In genomic region chr16:1223355-1224214, GRCh38 we compare ENCODE assay signal across 1 cellular context.
TF ChIP-seq lines count a peak whose summit lies in the region.

No MANE protein-coding gene starts in this region.

TF ChIP-seq in HepG2, 621 proteins besides CTCF, POLR2A, EP300 and RAD21:
- no peak for TF ChIP-seq RBM22 (optimal IDR thresholded peaks at IDR 0.05; ENCODE audit: low read length)
- no peak for TF ChIP-seq RELA (CRISPR knock-in tag; IDR thresholded peaks at IDR 0.05)
- TF ChIP-seq, protein P1, sequence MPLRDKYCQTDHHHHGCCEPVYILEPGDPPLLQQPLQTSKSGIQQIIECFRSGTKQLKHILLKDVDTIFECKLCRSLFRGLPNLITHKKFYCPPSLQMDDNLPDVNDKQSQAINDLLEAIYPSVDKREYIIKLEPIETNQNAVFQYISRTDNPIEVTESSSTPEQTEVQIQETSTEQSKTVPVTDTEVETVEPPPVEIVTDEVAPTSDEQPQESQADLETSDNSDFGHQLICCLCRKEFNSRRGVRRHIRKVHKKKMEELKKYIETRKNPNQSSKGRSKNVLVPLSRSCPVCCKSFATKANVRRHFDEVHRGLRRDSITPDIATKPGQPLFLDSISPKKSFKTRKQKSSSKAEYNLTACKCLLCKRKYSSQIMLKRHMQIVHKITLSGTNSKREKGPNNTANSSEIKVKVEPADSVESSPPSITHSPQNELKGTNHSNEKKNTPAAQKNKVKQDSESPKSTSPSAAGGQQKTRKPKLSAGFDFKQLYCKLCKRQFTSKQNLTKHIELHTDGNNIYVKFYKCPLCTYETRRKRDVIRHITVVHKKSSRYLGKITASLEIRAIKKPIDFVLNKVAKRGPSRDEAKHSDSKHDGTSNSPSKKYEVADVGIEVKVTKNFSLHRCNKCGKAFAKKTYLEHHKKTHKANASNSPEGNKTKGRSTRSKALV (CRISPR knock-in tag; IDR thresholded peaks at IDR 0.05) = no peak
- TF ChIP-seq, protein P2, sequence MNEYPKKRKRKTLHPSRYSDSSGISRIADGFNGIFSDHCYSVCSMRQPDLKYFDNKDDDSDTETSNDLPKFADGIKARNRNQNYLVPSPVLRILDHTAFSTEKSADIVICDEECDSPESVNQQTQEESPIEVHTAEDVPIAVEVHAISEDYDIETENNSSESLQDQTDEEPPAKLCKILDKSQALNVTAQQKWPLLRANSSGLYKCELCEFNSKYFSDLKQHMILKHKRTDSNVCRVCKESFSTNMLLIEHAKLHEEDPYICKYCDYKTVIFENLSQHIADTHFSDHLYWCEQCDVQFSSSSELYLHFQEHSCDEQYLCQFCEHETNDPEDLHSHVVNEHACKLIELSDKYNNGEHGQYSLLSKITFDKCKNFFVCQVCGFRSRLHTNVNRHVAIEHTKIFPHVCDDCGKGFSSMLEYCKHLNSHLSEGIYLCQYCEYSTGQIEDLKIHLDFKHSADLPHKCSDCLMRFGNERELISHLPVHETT (CRISPR knock-in tag; conservative IDR thresholded peaks at IDR 0.05) = no peak
- no peak for TF ChIP-seq CEBPZ (IDR thresholded peaks at IDR 0.05; ENCODE audit: low read length)
- TF ChIP-seq, protein P3, sequence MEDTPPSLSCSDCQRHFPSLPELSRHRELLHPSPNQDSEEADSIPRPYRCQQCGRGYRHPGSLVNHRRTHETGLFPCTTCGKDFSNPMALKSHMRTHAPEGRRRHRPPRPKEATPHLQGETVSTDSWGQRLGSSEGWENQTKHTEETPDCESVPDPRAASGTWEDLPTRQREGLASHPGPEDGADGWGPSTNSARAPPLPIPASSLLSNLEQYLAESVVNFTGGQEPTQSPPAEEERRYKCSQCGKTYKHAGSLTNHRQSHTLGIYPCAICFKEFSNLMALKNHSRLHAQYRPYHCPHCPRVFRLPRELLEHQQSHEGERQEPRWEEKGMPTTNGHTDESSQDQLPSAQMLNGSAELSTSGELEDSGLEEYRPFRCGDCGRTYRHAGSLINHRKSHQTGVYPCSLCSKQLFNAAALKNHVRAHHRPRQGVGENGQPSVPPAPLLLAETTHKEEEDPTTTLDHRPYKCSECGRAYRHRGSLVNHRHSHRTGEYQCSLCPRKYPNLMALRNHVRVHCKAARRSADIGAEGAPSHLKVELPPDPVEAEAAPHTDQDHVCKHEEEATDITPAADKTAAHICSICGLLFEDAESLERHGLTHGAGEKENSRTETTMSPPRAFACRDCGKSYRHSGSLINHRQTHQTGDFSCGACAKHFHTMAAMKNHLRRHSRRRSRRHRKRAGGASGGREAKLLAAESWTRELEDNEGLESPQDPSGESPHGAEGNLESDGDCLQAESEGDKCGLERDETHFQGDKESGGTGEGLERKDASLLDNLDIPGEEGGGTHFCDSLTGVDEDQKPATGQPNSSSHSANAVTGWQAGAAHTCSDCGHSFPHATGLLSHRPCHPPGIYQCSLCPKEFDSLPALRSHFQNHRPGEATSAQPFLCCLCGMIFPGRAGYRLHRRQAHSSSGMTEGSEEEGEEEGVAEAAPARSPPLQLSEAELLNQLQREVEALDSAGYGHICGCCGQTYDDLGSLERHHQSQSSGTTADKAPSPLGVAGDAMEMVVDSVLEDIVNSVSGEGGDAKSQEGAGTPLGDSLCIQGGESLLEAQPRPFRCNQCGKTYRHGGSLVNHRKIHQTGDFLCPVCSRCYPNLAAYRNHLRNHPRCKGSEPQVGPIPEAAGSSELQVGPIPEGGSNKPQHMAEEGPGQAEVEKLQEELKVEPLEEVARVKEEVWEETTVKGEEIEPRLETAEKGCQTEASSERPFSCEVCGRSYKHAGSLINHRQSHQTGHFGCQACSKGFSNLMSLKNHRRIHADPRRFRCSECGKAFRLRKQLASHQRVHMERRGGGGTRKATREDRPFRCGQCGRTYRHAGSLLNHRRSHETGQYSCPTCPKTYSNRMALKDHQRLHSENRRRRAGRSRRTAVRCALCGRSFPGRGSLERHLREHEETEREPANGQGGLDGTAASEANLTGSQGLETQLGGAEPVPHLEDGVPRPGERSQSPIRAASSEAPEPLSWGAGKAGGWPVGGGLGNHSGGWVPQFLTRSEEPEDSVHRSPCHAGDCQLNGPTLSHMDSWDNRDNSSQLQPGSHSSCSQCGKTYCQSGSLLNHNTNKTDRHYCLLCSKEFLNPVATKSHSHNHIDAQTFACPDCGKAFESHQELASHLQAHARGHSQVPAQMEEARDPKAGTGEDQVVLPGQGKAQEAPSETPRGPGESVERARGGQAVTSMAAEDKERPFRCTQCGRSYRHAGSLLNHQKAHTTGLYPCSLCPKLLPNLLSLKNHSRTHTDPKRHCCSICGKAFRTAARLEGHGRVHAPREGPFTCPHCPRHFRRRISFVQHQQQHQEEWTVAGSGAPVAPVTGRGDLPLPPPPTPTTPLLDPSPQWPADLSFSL (CRISPR knock-in tag; IDR thresholded peaks at IDR 0.05) = no peak
- no peak for TF ChIP-seq ZNF350 (CRISPR knock-in tag; IDR thresholded peaks at IDR 0.05; ENCODE audit: borderline replicate concordance, low read depth)
- TF ChIP-seq THYN1 (CRISPR knock-in tag; IDR thresholded peaks at IDR 0.05; ENCODE audit: borderline replicate concordance, low read depth) = no peak
- TF ChIP-seq ETV5 (CRISPR knock-in tag; IDR thresholded peaks at IDR 0.05; ENCODE audit: borderline replicate concordance) = no peak
- TF ChIP-seq ZNF260 (CRISPR knock-in tag; IDR thresholded peaks at IDR 0.05; ENCODE audit: borderline replicate concordance, low read depth) = no peak
- no peak for TF ChIP-seq RBAK (CRISPR knock-in tag; IDR thresholded peaks at IDR 0.05)
- TF ChIP-seq NCOA5 (CRISPR knock-in tag; IDR thresholded peaks at IDR 0.05) = no peak
- TF ChIP-seq ZNF75D (CRISPR knock-in tag; IDR thresholded peaks at IDR 0.05; ENCODE audit: borderline replicate concordance) = no peak
